Comparison of ENCODE assay signal across 1 cellular context in the genomic region with DNA sequence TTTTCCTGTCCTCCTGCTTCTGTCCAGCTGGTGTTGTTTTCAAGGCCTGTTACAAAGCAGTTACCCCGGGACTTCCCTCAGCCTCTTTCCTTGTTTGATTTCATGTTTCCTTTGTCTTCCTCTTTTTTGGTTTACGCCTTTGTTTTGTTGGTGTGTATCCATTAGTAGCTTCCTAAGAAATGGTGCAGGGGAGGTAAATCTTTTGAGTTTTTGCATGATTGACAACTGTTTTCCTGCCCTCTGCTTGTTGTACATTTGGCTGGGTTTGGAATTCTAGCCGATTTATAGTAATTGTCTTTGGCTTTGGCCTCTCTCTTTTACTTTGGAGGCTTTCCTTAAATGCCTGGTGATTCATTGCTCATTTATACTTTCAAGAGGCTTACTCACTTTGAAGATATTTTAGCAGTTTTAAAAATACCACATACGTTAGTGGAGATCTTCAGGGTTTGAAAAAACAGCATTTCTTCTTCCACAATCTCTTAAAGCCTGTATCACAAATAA.
TF ChIP-seq lines count a peak whose summit lies in the region.

No MANE protein-coding gene starts in this region.

TF ChIP-seq in WTC11, 78 proteins besides CTCF, POLR2A, EP300 and RAD21 (continued from another document):
- TF ChIP-seq ZNF425 (CRISPR knock-in tag; conservative IDR thresholded peaks at IDR 0.05) (no peak), PREB (CRISPR knock-in tag; IDR thresholded peaks at IDR 0.05; ENCODE audit: borderline replicate concordance) (no peak), RELA (CRISPR knock-in tag; IDR thresholded peaks at IDR 0.05; ENCODE audit: borderline replicate concordance) (no peak), GABPB1 (CRISPR knock-in tag; IDR thresholded peaks at IDR 0.05) (no peak), RORB (CRISPR knock-in tag; IDR thresholded peaks at IDR 0.05) (no peak)
- TF ChIP-seq, protein P1, sequence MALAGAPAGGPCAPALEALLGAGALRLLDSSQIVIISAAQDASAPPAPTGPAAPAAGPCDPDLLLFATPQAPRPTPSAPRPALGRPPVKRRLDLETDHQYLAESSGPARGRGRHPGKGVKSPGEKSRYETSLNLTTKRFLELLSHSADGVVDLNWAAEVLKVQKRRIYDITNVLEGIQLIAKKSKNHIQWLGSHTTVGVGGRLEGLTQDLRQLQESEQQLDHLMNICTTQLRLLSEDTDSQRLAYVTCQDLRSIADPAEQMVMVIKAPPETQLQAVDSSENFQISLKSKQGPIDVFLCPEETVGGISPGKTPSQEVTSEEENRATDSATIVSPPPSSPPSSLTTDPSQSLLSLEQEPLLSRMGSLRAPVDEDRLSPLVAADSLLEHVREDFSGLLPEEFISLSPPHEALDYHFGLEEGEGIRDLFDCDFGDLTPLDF (CRISPR knock-in tag; IDR thresholded peaks at IDR 0.05), result no peak
